ENCODE assay signal across 15 cellular contexts in the genomic region with DNA sequence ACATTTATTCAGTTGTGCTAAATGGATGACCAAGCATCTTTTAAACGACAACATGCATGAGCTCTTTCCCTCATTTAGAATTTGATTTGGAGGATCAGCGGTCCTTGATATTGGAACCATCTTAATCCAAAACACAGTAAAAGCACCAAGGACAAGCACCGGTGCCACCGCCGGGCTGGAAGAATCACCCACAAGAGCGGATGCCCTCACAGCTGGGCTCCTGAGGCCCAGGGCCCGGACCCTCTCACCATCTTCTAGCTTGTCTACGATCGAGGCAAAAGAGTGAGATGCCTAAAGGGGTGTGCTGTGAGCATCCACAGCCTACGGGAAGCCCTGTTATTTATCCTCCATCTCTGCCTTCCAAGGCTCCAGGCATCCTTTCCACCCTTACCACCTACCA.
DNase-seq lines count a peak whose midpoint lies in the region; ATAC-seq and TF ChIP-seq lines count a peak whose summit lies in the region.
"Had no signal": no experiment of that assay in that cellular context is flagged by ENCODE, and none has a peak within 500 bp of the region (broad histone marks: within the 10 kb centered on the region; RNA-seq: fewer than 3 reads in every experiment).

No MANE protein-coding gene starts in this region.

- H3K4me1 ChIP-seq in MM.1S (ENCODE audit: low read length): no peaks in the 10 kb centered on the region
- peaks cover 18% of the 10 kb centered on the region for H3K4me1 ChIP-seq in mesenchymal stem cell (ENCODE audit: control insufficient read depth, insufficient read depth, low read depth, low read length)
- peaks cover 8% of the 10 kb centered on the region for H3K4me1 ChIP-seq in smooth muscle cell (ENCODE audit: low read depth)
- H3K4me1 ChIP-seq: BLaER1 treated with 17β-estradiol and CSF1 and Interleukin-3, amounts not matched to agents 10 nM and 100 nM had no signal

- ATAC-seq in activated T-cell treated with anti-CD3 and anti-CD28 coated beads, Interleukin-2, amount 50 U/mL, for 72 hours (replicated peaks in 1 of 2): no peak
- ATAC-seq: GM23338 had no signal

- H4K8ac ChIP-seq in mesenchymal stem cell (ENCODE audit: low read length): no peak overlapping the region

- no peak overlapping the region for H2BK15ac ChIP-seq in mesenchymal stem cell (ENCODE audit: low read depth, poor library complexity, severe bottlenecking)

- H3K9me2 ChIP-seq in MM.1S (replicated peaks; ENCODE audit: insufficient read depth, low read length): no peaks in the 10 kb centered on the region

- peak overlapping the region; percentile 24 to 47 for H3K4me3 Mint-ChIP-seq in activated T-cell treated with anti-CD3 and anti-CD28 coated beads, Interleukin-2, amount 50 U/mL, for 72 hours
- H3K4me3 Mint-ChIP-seq: CD4-positive, alpha-beta T cell; GM23338 had no signal

- H3K4me2 ChIP-seq in MM.1S (ENCODE audit: low read depth, low read length) (no peak overlapping the region), mesenchymal stem cell (ENCODE audit: low read length, poor library complexity, severe bottlenecking) (no peak overlapping the region), smooth muscle cell (no peak overlapping the region)
- H3K4me2 ChIP-seq: BLaER1 treated with 17β-estradiol and CSF1 and Interleukin-3, amounts not matched to agents 10 nM and 100 nM; GM23338 had no signal

- peaks cover 31% of the 10 kb centered on the region for H3K79me1 ChIP-seq in mesenchymal stem cell (replicated peaks; ENCODE audit: low read length, poor library complexity, severe bottlenecking)

- peak overlapping the region; percentile 11; the same call in 1 of the 2 replicates for H3K27ac ChIP-seq in MM.1S (ENCODE audit: low read length)
- peak overlapping the region; percentile 12 for H3K27ac ChIP-seq in mesenchymal stem cell (ENCODE audit: low read length, poor library complexity, severe bottlenecking)
- H3K27ac ChIP-seq in smooth muscle cell (ENCODE audit: low read depth): peak overlapping the region; percentile 84
- H3K27ac ChIP-seq: BLaER1 treated with 17β-estradiol and CSF1 and Interleukin-3, amounts not matched to agents 10 nM and 100 nM had no signal

- H3K9ac ChIP-seq in MM.1S (ENCODE audit: low read length) (no peak overlapping the region), mesenchymal stem cell (ENCODE audit: low read length) (no peak overlapping the region), smooth muscle cell (ENCODE audit: low read depth) (no peak overlapping the region)
- H3K9ac ChIP-seq: BLaER1 treated with 17β-estradiol and CSF1 and Interleukin-3, amounts not matched to agents 10 nM and 100 nM had no signal

- no peak overlapping the region for H3K4me3 ChIP-seq in MM.1S (ENCODE audit: low read length)
- H3K4me3 ChIP-seq in mesenchymal stem cell (ENCODE audit: insufficient read depth in 1 of 2, low read depth in 1 of 2, low read length in 2 of 2): no peak overlapping the region
- H3K4me3 ChIP-seq in smooth muscle cell: no peak overlapping the region
- H3K4me3 ChIP-seq: BLaER1 treated with 17β-estradiol and CSF1 and Interleukin-3, amounts not matched to agents 10 nM and 100 nM; GM23338 had no signal

- no peak overlapping the region for H3K14ac ChIP-seq in mesenchymal stem cell (ENCODE audit: low read length in 2 of 2)

- no peak overlapping the region for H3K4ac ChIP-seq in mesenchymal stem cell (ENCODE audit: low read depth in 1 of 2, low read length in 2 of 2)

- H3K4me1 Mint-ChIP-seq in activated T-cell treated with anti-CD3 and anti-CD28 coated beads, Interleukin-2, amount 50 U/mL, for 72 hours (ENCODE audit: low read depth): peaks cover 30% of the 10 kb centered on the region

- no peak overlapping the region for H4K91ac ChIP-seq in mesenchymal stem cell (ENCODE audit: low read length)

- H2BK5ac ChIP-seq in mesenchymal stem cell (ENCODE audit: low read depth, low read length, poor library complexity, severe bottlenecking): peak overlapping the region; percentile 35

- no peaks in the 10 kb centered on the region for H4K20me1 ChIP-seq in MM.1S (ENCODE audit: insufficient read depth, low read length)
- peaks cover 20% of the 10 kb centered on the region for H4K20me1 ChIP-seq in smooth muscle cell (ENCODE audit: low read depth)

- H3K27me3 ChIP-seq in MM.1S (replicated peaks; ENCODE audit: insufficient read depth, low read length) (no peaks in the 10 kb centered on the region), mesenchymal stem cell (ENCODE audit: control insufficient read depth in 1 of 2, insufficient read depth in 1 of 2, low read length in 2 of 2) (no peaks in the 10 kb centered on the region), smooth muscle cell (ENCODE audit: low read depth) (no peaks in the 10 kb centered on the region)
- H3K27me3 ChIP-seq: BLaER1 treated with 17β-estradiol and CSF1 and Interleukin-3, amounts not matched to agents 10 nM and 100 nM had no signal

- no peak for DNase-seq in activated T-cell treated with anti-CD3 and anti-CD28 coated beads, Interleukin-2, amount 50 U/mL, for 72 hours
- no peak for DNase-seq in activated T-cell treated with anti-CD3 and anti-CD28 coated beads, Interleukin-2, amount 50 U/mL, for 48 hours
- no peak for DNase-seq in MM.1S
- DNase-seq in mesenchymal stem cell: no peak
- no peak for DNase-seq in smooth muscle cell (lab: John Stamatoyannopoulos, UW; ENCODE audit: unreplicated experiment)
- no peak for DNase-seq in SW 1271 (lab: John Stamatoyannopoulos, UW)
- DNase-seq in stimulated activated CD4-positive, alpha-beta T cell treated with anti-CD3 and anti-CD28 coated beads, Interleukin-4, amount 100 ng/mL, for 1 hour: no peak
- DNase-seq in C1 segment of cervical spinal cord (lab: John Stamatoyannopoulos, UW): no peak
- DNase-seq: ACHN; Calu3; CD4-positive, alpha-beta T cell; DMS 273 treated with DMSO at 0.1 percent for 48 hours; H7 had no signal

- 98% methylated on average over 7 of the region's 10 CpGs for WGBS in mesenchymal stem cell
- WGBS in smooth muscle cell (ENCODE audit: low lambda C conversion rate): 98% methylated on average over 10 of the region's 10 CpGs

- no peak overlapping the region for H3K18ac ChIP-seq in mesenchymal stem cell (ENCODE audit: low read depth in 1 of 2, low read length in 2 of 2)

- H3F3A ChIP-seq in MM.1S (ENCODE audit: insufficient read depth, low read length): no peaks in the 10 kb centered on the region
- peaks cover 4% of the 10 kb centered on the region for H3F3A ChIP-seq in smooth muscle cell (ENCODE audit: low read depth)

- H3K79me2 ChIP-seq in MM.1S (ENCODE audit: low read length): no peaks in the 10 kb centered on the region
- peaks cover 30% of the 10 kb centered on the region for H3K79me2 ChIP-seq in smooth muscle cell (ENCODE audit: low read depth)

- no peaks in the 10 kb centered on the region for H3K9me3 Mint-ChIP-seq in activated T-cell treated with anti-CD3 and anti-CD28 coated beads, Interleukin-2, amount 50 U/mL, for 72 hours
- H3K9me3 Mint-ChIP-seq: CD4-positive, alpha-beta T cell; GM23338 had no signal

- H2BK120ac ChIP-seq in mesenchymal stem cell (ENCODE audit: low read depth, low read length): no peak overlapping the region

- H2AK5ac ChIP-seq in mesenchymal stem cell (ENCODE audit: low read length, severe bottlenecking): peak overlapping the region; percentile 94

- no peak overlapping the region for H2AFZ ChIP-seq in MM.1S (ENCODE audit: low read length)
- H2AFZ ChIP-seq in mesenchymal stem cell (ENCODE audit: low read depth, low read length): no peak overlapping the region
- no peak overlapping the region for H2AFZ ChIP-seq in smooth muscle cell (ENCODE audit: low read depth)
- H2AFZ ChIP-seq: GM23338 had no signal

- H3K9me3 ChIP-seq in MM.1S (replicated peaks; ENCODE audit: insufficient read depth, low read length) (no peaks in the 10 kb centered on the region), mesenchymal stem cell (ENCODE audit: control insufficient read depth, low read length) (no peaks in the 10 kb centered on the region), smooth muscle cell (replicated peaks; ENCODE audit: low read depth) (no peaks in the 10 kb centered on the region)
- H3K9me3 ChIP-seq: BLaER1 treated with 17β-estradiol and CSF1 and Interleukin-3, amounts not matched to agents 10 nM and 100 nM had no signal

- H3K27me3 Mint-ChIP-seq in activated T-cell treated with anti-CD3 and anti-CD28 coated beads, Interleukin-2, amount 50 U/mL, for 72 hours (ENCODE audit: low read depth): no peaks in the 10 kb centered on the region
- H3K27me3 Mint-ChIP-seq: CD4-positive, alpha-beta T cell had no signal

- no peak overlapping the region for H3K27ac Mint-ChIP-seq in activated T-cell treated with anti-CD3 and anti-CD28 coated beads, Interleukin-2, amount 50 U/mL, for 72 hours
- H3K27ac Mint-ChIP-seq: CD4-positive, alpha-beta T cell; GM23338 had no signal

- H3K36me3 Mint-ChIP-seq in activated T-cell treated with anti-CD3 and anti-CD28 coated beads, Interleukin-2, amount 50 U/mL, for 72 hours (ENCODE audit: insufficient read depth in 2 of 2): no peaks in the 10 kb centered on the region

- no peaks in the 10 kb centered on the region for H3K36me3 ChIP-seq in MM.1S (replicated peaks; ENCODE audit: insufficient read depth, low read length)
- H3K36me3 ChIP-seq in mesenchymal stem cell (ENCODE audit: control insufficient read depth in 1 of 2, insufficient read depth in 2 of 2, low read depth in 1 of 2, low read length in 2 of 2): peaks cover 25 to 70% of the 10 kb centered on the region in 2 experiments
- H3K36me3 ChIP-seq in smooth muscle cell (ENCODE audit: low read depth): no peaks in the 10 kb centered on the region

- no peak overlapping the region for H3K23ac ChIP-seq in mesenchymal stem cell (ENCODE audit: low read length in 2 of 2)

- no peak overlapping the region for H2BK12ac ChIP-seq in mesenchymal stem cell (ENCODE audit: low read length in 2 of 2)

- no peak for TF ChIP-seq CTCF in MM.1S (IDR thresholded peaks at IDR 0.05; ENCODE audit: low read length)
- TF ChIP-seq CTCF in smooth muscle cell (IDR thresholded peaks at IDR 0.05; ENCODE audit: borderline replicate concordance, insufficient read depth, poor library complexity, severe bottlenecking): no peak

Comparison
In these comparisons a context has a peak if more than half of its experiments do, and no peak if none do; other contexts are left out.
1. H3K27ac ChIP-seq: peak in every context shown above with its lines; median percentile 84 in smooth muscle cell; 12 in mesenchymal stem cell; 11 in MM.1S.